In genomic region chr12:109460538-109460937, GRCh38 we compare ENCODE assay signal across 11 cellular contexts. TPM values are rescaled to one million over a fixed set of nuclear protein-coding genes. Genes with fewer than 3 reads are reported as not detected.
A peak's percentile ranks its signal among the peaks of the same experiment; 100 is the strongest.
DNase-seq lines count a peak whose midpoint lies in the region; ATAC-seq, FAIRE-seq and TF ChIP-seq lines count a peak whose summit lies in the region.
"Had no signal": no experiment of that assay in that cellular context is flagged by ENCODE, and none has a peak within 500 bp of the region (broad histone marks: within the 10 kb centered on the region; RNA-seq: fewer than 3 reads in every experiment).

No MANE protein-coding gene starts in this region.

- H3K4me2 ChIP-seq in BLaER1 treated with 17β-estradiol and CSF1 and Interleukin-3, amounts not matched to agents 10 nM and 100 nM = peak overlapping the region in 10 of 11 experiments; percentile 46 to 91 (median 69); a peak in 17 of 22 replicates

- no peaks in the 10 kb centered on the region for H3K9me3 ChIP-seq in BLaER1 treated with 17β-estradiol and CSF1 and Interleukin-3, amounts not matched to agents 10 nM and 100 nM (replicated peaks in 1 of 11)
- H3K9me3 ChIP-seq in SJSA1 (replicated peaks) (no peaks in the 10 kb centered on the region), iPS-18a (ENCODE audit: control insufficient read depth, low read depth, low read length) (no peaks in the 10 kb centered on the region), sigmoid colon (no peaks in the 10 kb centered on the region)

- H3K4me1 ChIP-seq in BLaER1 treated with 17β-estradiol and CSF1 and Interleukin-3, amounts not matched to agents 10 nM and 100 nM = peaks cover 22 to 74% (median 36%) of the 10 kb centered on the region in 10 experiments
- H3K4me1 ChIP-seq in SJSA1 (replicated peaks) (peaks cover 77% of the 10 kb centered on the region), iPS-18a (ENCODE audit: control insufficient read depth, low read depth, low read length) (peaks cover 78% of the 10 kb centered on the region), sigmoid colon (peaks cover 0 to 100% (median 96%) of the 10 kb centered on the region in 4 donors)

- peak overlapping the region in 9 of 11 experiments; percentile 7 to 69 (median 51); a peak in 12 of 22 replicates for H3K27ac ChIP-seq in BLaER1 treated with 17β-estradiol and CSF1 and Interleukin-3, amounts not matched to agents 10 nM and 100 nM
- H3K27ac ChIP-seq in SJSA1 = peak overlapping the region; percentile 98
- H3K27ac ChIP-seq in iPS-18a (ENCODE audit: low read length) = peak overlapping the region; percentile 20
- H3K27ac ChIP-seq in sigmoid colon = peak overlapping the region; percentile 92 to 98 (median 96)

- no peak for TF ChIP-seq EP300 in sigmoid colon (IDR thresholded peaks at IDR 0.05)

- intact Hi-C loops in sigmoid colon (cut with DNase I) = loop anchor here (5.0 kb wide), 1 partner anchor 348 kb away; no protein-coding TSS in a partner anchor

- no peak for FAIRE-seq in RCC 7860 (lab: Jason Lieb, UNC)
- FAIRE-seq: D721Med had no signal

- peaks cover 59 to 94% (median 77%) of the 10 kb centered on the region in 11 experiments for H3K36me3 ChIP-seq in BLaER1 treated with 17β-estradiol and CSF1 and Interleukin-3, amounts not matched to agents 10 nM and 100 nM
- H3K36me3 ChIP-seq in SJSA1 (peaks cover 64% of the 10 kb centered on the region), iPS-18a (ENCODE audit: control insufficient read depth, low read depth, low read length) (peaks cover 25% of the 10 kb centered on the region), sigmoid colon (peaks cover 0 to 27% (median 20%) of the 10 kb centered on the region in 4 donors)

- no peak overlapping the region for H3K4me3 ChIP-seq in BLaER1 treated with 17β-estradiol and CSF1 and Interleukin-3, amounts not matched to agents 10 nM and 100 nM
- H3K4me3 ChIP-seq in SJSA1 = no peak overlapping the region
- no peak overlapping the region for H3K4me3 ChIP-seq in iPS-18a (ENCODE audit: low read length)
- H3K4me3 ChIP-seq in sigmoid colon = no peak overlapping the region

- no peak for DNase-seq in SJSA1 (ENCODE audit: low read depth in 1 of 2, low spot score in 2 of 2)
- DNase-seq in sigmoid colon = no peak
- no peak for DNase-seq in G401 (ENCODE audit: low spot score)
- DNase-seq in RCC 7860 (ENCODE audit: low spot score) = no peak
- DNase-seq: activated CD4-positive, alpha-beta T cell treated with anti-CD3 and anti-CD28 coated beads for 36 hours had no signal

- H4K20me1 ChIP-seq in BLaER1 treated with 17β-estradiol and CSF1 and Interleukin-3, amounts not matched to agents 10 nM and 100 nM = peaks cover 51 to 99% (median 82%) of the 10 kb centered on the region in 11 experiments

- no peaks in the 10 kb centered on the region for H3K27me3 ChIP-seq in BLaER1 treated with 17β-estradiol and CSF1 and Interleukin-3, amounts not matched to agents 10 nM and 100 nM
- no peaks in the 10 kb centered on the region for H3K27me3 ChIP-seq in SJSA1 (replicated peaks)
- H3K27me3 ChIP-seq in iPS-18a (ENCODE audit: control insufficient read depth, insufficient read depth, low read length) = no peaks in the 10 kb centered on the region
- no peaks in the 10 kb centered on the region for H3K27me3 ChIP-seq in sigmoid colon

- 93 to 95% methylated on average over 13 of the region's 13 CpGs for WGBS in sigmoid colon, 2 donors

- in situ Hi-C loops in G401 (cut with HindIII; ENCODE audit: low sequenced_read_pairs) = no loop called here

- no peak overlapping the region for H3K9ac ChIP-seq in BLaER1 treated with 17β-estradiol and CSF1 and Interleukin-3, amounts not matched to agents 10 nM and 100 nM
- H3K9ac ChIP-seq in iPS-18a (ENCODE audit: low read length) = no peak overlapping the region

- no peak for TF ChIP-seq POLR2A in sigmoid colon (IDR thresholded peaks at IDR 0.05)

- no peak for ATAC-seq in esophagus mucosa
- ATAC-seq in GM21526 (IDR thresholded peaks at IDR 0.05; ENCODE audit: low FRiP score, unreplicated experiment) = no peak
- ATAC-seq: activated CD4-positive, alpha-beta T cell treated with anti-CD3 and anti-CD28 coated beads for 36 hours; Panc1 had no signal

- TF ChIP-seq CTCF in sigmoid colon (IDR thresholded peaks at IDR 0.05) = no peak

RNA-seq across cellular contexts. Expression of gene KCTD10, which starts 16.6 kb away (rescaled TPM):
- 25.2 and 33.0 TPM in 2 replicates for total RNA-seq in SJSA1 (2014; rRNA removed; shearing (Covaris generic))
- total RNA-seq in sigmoid colon (100 to 1,000 TPM in 2 of 4 donors, 10 to 100 TPM in 2; 82.8 to 123 (median 101) TPM), esophagus mucosa (51.7 TPM)
- 10 to 100 TPM; 53.5 to 79.8 (median 54.2) TPM for polyA plus RNA-seq in sigmoid colon
- 46.4 and 59.2 TPM in 2 replicates for total RNA-seq in G401 (2014; rRNA removed; shearing (Covaris generic))

RNA-seq across cellular contexts. Expression of gene UBE3B, which starts 16.9 kb away (rescaled TPM):
- total RNA-seq in SJSA1 (2014; rRNA removed; shearing (Covaris generic)) = 3,976 and 4,080 TPM in 2 replicates
- total RNA-seq in sigmoid colon (10 to 100 TPM; 48.4 to 67.7 (median 56.2) TPM), esophagus mucosa (29.6 TPM)
- 10 to 100 TPM; 15.3 to 20.8 (median 16.2) TPM for polyA plus RNA-seq in sigmoid colon
- 20.3 and 37.8 TPM in 2 replicates for total RNA-seq in G401 (2014; rRNA removed; shearing (Covaris generic))

Comparison
In these comparisons a context has a peak if more than half of its experiments do, and no peak if none do; other contexts are left out.
1. H3K27ac ChIP-seq: peak in every context shown above with its lines; median percentile 98 in SJSA1; 96 in sigmoid colon; 51 in BLaER1 treated with 17β-estradiol and CSF1 and Interleukin-3, amounts not matched to agents 10 nM and 100 nM; 20 in iPS-18a.
2. RNA of gene UBE3B, which starts 16.9 kb away (total RNA-seq): 3,976 to 4,080 TPM in SJSA1; 48.4 to 67.7 TPM in sigmoid colon, 29.6 TPM in esophagus mucosa (single experiment) and 20.3 to 37.8 TPM in G401; every median in the first group is over 10 times any median in the second.